In the genomic region with DNA sequence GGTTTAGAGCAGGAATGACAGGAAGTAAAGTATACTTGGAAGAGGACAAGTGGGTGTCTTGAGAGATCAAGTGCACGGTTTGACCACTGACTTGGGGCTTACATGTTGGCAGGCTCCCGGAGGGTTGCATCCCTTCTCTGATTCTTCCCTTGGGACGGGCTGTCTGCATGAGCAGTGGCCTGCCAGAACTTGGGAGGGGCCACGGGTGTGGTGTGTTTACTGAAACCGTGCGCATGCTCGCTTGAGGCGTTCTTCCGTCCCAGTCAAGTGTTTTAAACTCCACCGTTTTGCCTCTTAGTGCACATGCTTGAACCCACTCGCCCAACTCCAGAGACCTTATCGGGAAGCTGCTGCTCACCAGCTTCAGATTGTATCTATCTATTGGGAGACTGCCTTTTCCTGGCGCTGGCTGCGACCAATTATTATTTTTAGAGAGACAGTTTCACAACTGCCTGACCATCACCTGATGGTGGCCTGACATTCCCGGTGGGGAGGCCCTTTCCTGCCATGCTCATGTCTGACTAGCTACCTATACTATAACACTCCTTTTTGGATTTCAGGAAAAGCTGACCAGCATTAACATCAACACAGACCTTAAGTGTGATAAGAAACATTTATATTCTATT, we compare ENCODE assay signal across 21 cellular contexts. TPM values are rescaled to one million over a fixed set of nuclear protein-coding genes. Genes with fewer than 3 reads are reported as not detected.
DNase-seq lines count a peak whose midpoint lies in the region; ATAC-seq, FAIRE-seq and TF ChIP-seq lines count a peak whose summit lies in the region.
"Had no signal": no experiment of that assay in that cellular context is flagged by ENCODE, and none has a peak within 500 bp of the region (broad histone marks: within the 10 kb centered on the region; RNA-seq: fewer than 3 reads in every experiment).

No MANE protein-coding gene starts in this region.

- H3K4me3 ChIP-seq in left ventricle myocardium inferior (peak overlapping the region; percentile 25), Panc1 (ENCODE audit: low read depth in 2 of 2, low read length in 2 of 2) (peak overlapping the region; percentile 21 to 44; a peak in 3 of 4 replicates), keratinocyte (ENCODE audit: control insufficient read depth in 2 of 3, extremely low read depth in 1 of 3, insufficient read depth in 2 of 3, low read depth in 1 of 3, low read length in 3 of 3) (peak overlapping the region in 2 of 3 experiments; percentile 22 to 44), upper lobe of left lung (no peak overlapping the region)
- H3K4me3 ChIP-seq: heart right ventricle, smooth muscle cell, vagina had no signal

- H3K4me2 ChIP-seq in keratinocyte (ENCODE audit: control insufficient read depth, extremely low read depth, insufficient read depth, low read depth, low read length): peak overlapping the region; percentile 84
- H3K4me2 ChIP-seq: SK-N-SH, smooth muscle cell had no signal

- TF ChIP-seq CTCF in left ventricle myocardium inferior (IDR thresholded peaks at IDR 0.05; ENCODE audit: borderline replicate concordance) (no peak), Panc1 (IDR thresholded peaks at IDR 0.05) (no peak), keratinocyte (optimal IDR thresholded peaks at IDR 0.05 in 1 of 3, IDR thresholded peaks at IDR 0.05 in 1 of 3, conservative IDR thresholded peaks at IDR 0.05 in 1 of 3; ENCODE audit: extremely low read depth in 1 of 3, insufficient read depth in 2 of 3, low read length in 3 of 3) (no peak), upper lobe of left lung (IDR thresholded peaks at IDR 0.05) (no peak)

- H3K9me1 ChIP-seq in keratinocyte (ENCODE audit: control insufficient read depth, extremely low read depth, insufficient read depth, low read length): no peaks in the 10 kb centered on the region

- H3K4me1 ChIP-seq in left ventricle myocardium inferior (peaks cover 11% of the 10 kb centered on the region), Panc1 (ENCODE audit: control insufficient read depth, insufficient read depth, low read length) (no peaks in the 10 kb centered on the region), keratinocyte (ENCODE audit: control insufficient read depth, extremely low read depth, insufficient read depth, low read length) (peaks cover 11% of the 10 kb centered on the region), upper lobe of left lung (no peaks in the 10 kb centered on the region)
- H3K4me1 ChIP-seq: vagina had no signal

- DNase-seq in left ventricle myocardium inferior (no peak), cardiac septum (ENCODE audit: low spot score) (no peak), Panc1 (ENCODE audit: low read depth, low spot score) (no peak), keratinocyte (ENCODE audit: low read depth, low spot score) (peak; percentile 2), upper lobe of left lung (peak; percentile 16 to 67)
- DNase-seq in activated CD8-positive, alpha-beta T cell treated with anti-CD3 and anti-CD28 coated beads, Interleukin-2, amount 10 ng/mL, durations not matched to agents 7 days and 5 days: no peak
- DNase-seq in activated naive CD4-positive, alpha-beta T cell treated with anti-CD3 and anti-CD28 coated beads, Interleukin-2, amount 10 ng/mL, durations not matched to agents 7 days and 5 days: no peak
- DNase-seq: ACHN; activated CD4-positive, alpha-beta T cell treated with anti-CD3 and anti-CD28 coated beads, Interleukin-2, amount 50 U/mL, for 4 hours; amniotic stem cell; GF-D8; heart right ventricle; islet precursor cell; SK-N-SH had no signal

- no peaks in the 10 kb centered on the region for H3K79me2 ChIP-seq in keratinocyte (ENCODE audit: control insufficient read depth, insufficient read depth, low read length)

- TF ChIP-seq EP300 in upper lobe of left lung (IDR thresholded peaks at IDR 0.05): no peak

- POLR2A ChIA-PET in Panc1 (lab: Charles Lee): no interaction called here
- POLR2A ChIA-PET in activated CD8-positive, alpha-beta T cell treated with anti-CD3 and anti-CD28 coated beads, Interleukin-2, amount 10 ng/mL, durations not matched to agents 7 days and 5 days (lab: Charles Lee): no interaction called here

- dilution Hi-C loops in keratinocyte (cut with MboI; ENCODE audit: extremely low pct_ligation_motif_present, low sequenced_read_pairs): no loop called here

- H3K4me3 Mint-ChIP-seq in activated CD8-positive, alpha-beta T cell treated with anti-CD3 and anti-CD28 coated beads, Interleukin-2, amount 10 ng/mL, durations not matched to agents 7 days and 5 days: no peak overlapping the region
- no peak overlapping the region for H3K4me3 Mint-ChIP-seq in activated naive CD4-positive, alpha-beta T cell treated with anti-CD3 and anti-CD28 coated beads, Interleukin-2, amount 10 ng/mL, durations not matched to agents 7 days and 5 days

- H3K9me3 Mint-ChIP-seq in activated CD8-positive, alpha-beta T cell treated with anti-CD3 and anti-CD28 coated beads, Interleukin-2, amount 10 ng/mL, durations not matched to agents 7 days and 5 days (ENCODE audit: insufficient read depth): no peaks in the 10 kb centered on the region
- H3K9me3 Mint-ChIP-seq in activated naive CD4-positive, alpha-beta T cell treated with anti-CD3 and anti-CD28 coated beads, Interleukin-2, amount 10 ng/mL, durations not matched to agents 7 days and 5 days: no peaks in the 10 kb centered on the region

- H3K36me3 ChIP-seq in left ventricle myocardium inferior (no peaks in the 10 kb centered on the region), Panc1 (ENCODE audit: control insufficient read depth, insufficient read depth, low read length) (no peaks in the 10 kb centered on the region), keratinocyte (ENCODE audit: control insufficient read depth in 2 of 2, extremely low read depth in 1 of 2, insufficient read depth in 2 of 2, low read length in 2 of 2) (no peaks in the 10 kb centered on the region), upper lobe of left lung (no peaks in the 10 kb centered on the region)
- H3K36me3 ChIP-seq: heart right ventricle, vagina had no signal

- peak overlapping the region; percentile 88 for H2AFZ ChIP-seq in keratinocyte (ENCODE audit: control insufficient read depth, low read length)

- H3K9ac ChIP-seq in keratinocyte (ENCODE audit: control insufficient read depth, extremely low read depth, insufficient read depth, low read length): no peak overlapping the region
- H3K9ac ChIP-seq: SK-N-SH had no signal

- TF ChIP-seq POLR2A in upper lobe of left lung (IDR thresholded peaks at IDR 0.05): no peak

- no peaks in the 10 kb centered on the region for H3K4me1 Mint-ChIP-seq in activated CD8-positive, alpha-beta T cell treated with anti-CD3 and anti-CD28 coated beads, Interleukin-2, amount 10 ng/mL, durations not matched to agents 7 days and 5 days (ENCODE audit: low read depth)
- H3K4me1 Mint-ChIP-seq in activated naive CD4-positive, alpha-beta T cell treated with anti-CD3 and anti-CD28 coated beads, Interleukin-2, amount 10 ng/mL, durations not matched to agents 7 days and 5 days: no peaks in the 10 kb centered on the region

- WGBS in upper lobe of left lung, 2 donors: 51 to 58% methylated on average over 15 of the region's 15 CpGs

- no peaks in the 10 kb centered on the region for H4K20me1 ChIP-seq in keratinocyte (ENCODE audit: control insufficient read depth, extremely low read depth, insufficient read depth, low read length)

- ATAC-seq in Panc1 (peak; percentile 81), upper lobe of left lung (ENCODE audit: low FRiP score in 2 of 2) (no peak), GM21723 (IDR thresholded peaks at IDR 0.05; ENCODE audit: unreplicated experiment) (no peak)
- ATAC-seq in activated CD8-positive, alpha-beta T cell treated with anti-CD3 and anti-CD28 coated beads, Interleukin-2, amount 10 ng/mL, durations not matched to agents 7 days and 5 days: no peak

- no peaks in the 10 kb centered on the region for H3K9me3 ChIP-seq in left ventricle myocardium inferior (replicated peaks)
- no peaks in the 10 kb centered on the region for H3K9me3 ChIP-seq in Panc1 (ENCODE audit: control insufficient read depth, insufficient read depth, low read depth, low read length)
- H3K9me3 ChIP-seq in keratinocyte (ENCODE audit: control insufficient read depth, low read depth, low read length): no peaks in the 10 kb centered on the region
- no peaks in the 10 kb centered on the region for H3K9me3 ChIP-seq in upper lobe of left lung
- H3K9me3 ChIP-seq: heart right ventricle, SK-N-SH, vagina had no signal

- CTCF ChIA-PET in Panc1 (lab: Charles Lee): no interaction called here
- CTCF ChIA-PET in activated CD8-positive, alpha-beta T cell treated with anti-CD3 and anti-CD28 coated beads, Interleukin-2, amount 10 ng/mL, durations not matched to agents 7 days and 5 days (lab: Charles Lee): no interaction called here
- CTCF ChIA-PET in activated naive CD4-positive, alpha-beta T cell treated with anti-CD3 and anti-CD28 coated beads, Interleukin-2, amount 10 ng/mL, durations not matched to agents 7 days and 5 days (lab: Charles Lee): no interaction called here

- intact Hi-C loops in left ventricle myocardium inferior (cut with micrococcal nuclease): no loop called here
- intact Hi-C loops in cardiac septum (cut with DNase I): no loop called here
- intact Hi-C loops in Panc1 (cut with micrococcal nuclease; ENCODE audit: unreplicated experiment): no loop called here

- in situ Hi-C loops in Panc1 (cut with HindIII; ENCODE audit: low pct_unique_long_range_greater_than_20kb, low sequenced_read_pairs): no loop called here

- FAIRE-seq in keratinocyte (lab: Jason Lieb, UNC): peak; percentile 81
- FAIRE-seq: colon, H54 had no signal

- BruUV-seq in Panc1 (replicated peaks; lab: Mats Ljungman, UMichigan): no TSS peak

- H3K27me3 Mint-ChIP-seq in activated CD8-positive, alpha-beta T cell treated with anti-CD3 and anti-CD28 coated beads, Interleukin-2, amount 10 ng/mL, durations not matched to agents 7 days and 5 days (ENCODE audit: low read depth): peaks cover 4% of the 10 kb centered on the region
- peaks cover 7% of the 10 kb centered on the region for H3K27me3 Mint-ChIP-seq in activated naive CD4-positive, alpha-beta T cell treated with anti-CD3 and anti-CD28 coated beads, Interleukin-2, amount 10 ng/mL, durations not matched to agents 7 days and 5 days

- peak overlapping the region; percentile 38 for H3K27ac ChIP-seq in left ventricle myocardium inferior (replicated peaks)
- no peak overlapping the region for H3K27ac ChIP-seq in Panc1 (ENCODE audit: low read length)
- no peak overlapping the region for H3K27ac ChIP-seq in keratinocyte (ENCODE audit: control insufficient read depth, insufficient read depth, low read length)
- no peak overlapping the region for H3K27ac ChIP-seq in upper lobe of left lung
- H3K27ac ChIP-seq: heart right ventricle, vagina had no signal

- H3K36me3 Mint-ChIP-seq in activated CD8-positive, alpha-beta T cell treated with anti-CD3 and anti-CD28 coated beads, Interleukin-2, amount 10 ng/mL, durations not matched to agents 7 days and 5 days (ENCODE audit: low read depth): no peaks in the 10 kb centered on the region
- no peaks in the 10 kb centered on the region for H3K36me3 Mint-ChIP-seq in activated naive CD4-positive, alpha-beta T cell treated with anti-CD3 and anti-CD28 coated beads, Interleukin-2, amount 10 ng/mL, durations not matched to agents 7 days and 5 days

- H3K27ac Mint-ChIP-seq in activated CD8-positive, alpha-beta T cell treated with anti-CD3 and anti-CD28 coated beads, Interleukin-2, amount 10 ng/mL, durations not matched to agents 7 days and 5 days: no peak overlapping the region
- H3K27ac Mint-ChIP-seq in activated naive CD4-positive, alpha-beta T cell treated with anti-CD3 and anti-CD28 coated beads, Interleukin-2, amount 10 ng/mL, durations not matched to agents 7 days and 5 days: no peak overlapping the region

- H3K27me3 ChIP-seq in left ventricle myocardium inferior (ENCODE audit: low read depth) (no peaks in the 10 kb centered on the region), Panc1 (ENCODE audit: control insufficient read depth, insufficient read depth, low read length) (peaks cover 18% of the 10 kb centered on the region), keratinocyte (ENCODE audit: control insufficient read depth, extremely low read depth, insufficient read depth, low read length) (no peaks in the 10 kb centered on the region), upper lobe of left lung (no peaks in the 10 kb centered on the region)
- H3K27me3 ChIP-seq: heart right ventricle, vagina had no signal

RNA-seq across cellular contexts. Expression of gene C3orf22, which starts 14.9 kb away (rescaled TPM):
- total RNA-seq in left ventricle myocardium inferior (not detected), cardiac septum (not detected), Panc1 (2021; ENCODE audit: unreplicated experiment) (not detected), upper lobe of left lung (not detected)
- polyA plus RNA-seq in Panc1 (2012; ENCODE audit: insufficient read length): not detected
- not detected in 3 replicates for polyA plus RNA-seq in keratinocyte
- polyA plus RNA-seq in keratinocyte (2011; ENCODE audit: low read depth): not detected
- not detected in 2 replicates for polyA plus RNA-seq in keratinocyte (2011; cell fraction: cytosol; rRNA removed)
- not detected in 2 replicates for polyA plus RNA-seq in keratinocyte (2011; cell fraction: nucleus; rRNA removed)
- polyA plus RNA-seq in keratinocyte (2012; ENCODE audit: low replicate concordance): not detected in 2 replicates
- polyA minus RNA-seq in keratinocyte: not detected in 3 replicates
- polyA minus RNA-seq in keratinocyte (2011; cell fraction: cytosol; rRNA and poly(A)+ RNA removed): not detected
- not detected in 2 replicates for polyA minus RNA-seq in keratinocyte (2011; cell fraction: nucleus; rRNA and poly(A)+ RNA removed)
- not detected for total RNA-seq in activated CD8-positive, alpha-beta T cell treated with anti-CD3 and anti-CD28 coated beads, Interleukin-2, amount 10 ng/mL, durations not matched to agents 7 days and 5 days
- total RNA-seq: M059J, osteocyte, smooth muscle cell, vagina had no signal
- polyA plus RNA-seq: heart right ventricle, SK-N-SH, smooth muscle cell had no signal

RNA-seq across cellular contexts. Expression of gene CHST13, which starts 49.6 kb away (rescaled TPM):
- total RNA-seq in left ventricle myocardium inferior (0.11 TPM), cardiac septum (0.16 TPM), Panc1 (2021; ENCODE audit: unreplicated experiment) (0.64 TPM), upper lobe of left lung (1 to 10 TPM in 3 of 6 donors, under 1 TPM in 1, not detected in 2; 0.57 to 3.1 (median 2.0) TPM)
- polyA plus RNA-seq in Panc1 (2012; ENCODE audit: insufficient read length): 2.2 TPM
- not detected in 3 replicates for polyA plus RNA-seq in keratinocyte
- not detected for polyA plus RNA-seq in keratinocyte (2011; ENCODE audit: low read depth)
- polyA plus RNA-seq in keratinocyte (2011; cell fraction: cytosol; rRNA removed): not detected in 2 replicates
- polyA plus RNA-seq in keratinocyte (2011; cell fraction: nucleus; rRNA removed): not detected in 2 replicates
- not detected in 2 replicates for polyA plus RNA-seq in keratinocyte (2012; ENCODE audit: low replicate concordance)
- not detected in 3 replicates for polyA minus RNA-seq in keratinocyte
- not detected for polyA minus RNA-seq in keratinocyte (2011; cell fraction: cytosol; rRNA and poly(A)+ RNA removed)
- polyA minus RNA-seq in keratinocyte (2011; cell fraction: nucleus; rRNA and poly(A)+ RNA removed): not detected in 2 replicates
- not detected for total RNA-seq in activated CD8-positive, alpha-beta T cell treated with anti-CD3 and anti-CD28 coated beads, Interleukin-2, amount 10 ng/mL, durations not matched to agents 7 days and 5 days
- total RNA-seq: M059J, osteocyte, smooth muscle cell had no signal
- polyA plus RNA-seq: smooth muscle cell had no signal

RNA-seq across cellular contexts. Expression of gene UROC1, which starts 56.0 kb away (rescaled TPM):
- not detected for total RNA-seq in left ventricle myocardium inferior
- total RNA-seq in cardiac septum: not detected
- not detected for total RNA-seq in Panc1 (2021; ENCODE audit: unreplicated experiment)
- not detected for polyA plus RNA-seq in Panc1 (2012; ENCODE audit: insufficient read length)
- polyA plus RNA-seq in keratinocyte: not detected in 3 replicates
- polyA plus RNA-seq in keratinocyte (2011; ENCODE audit: low read depth): not detected
- polyA plus RNA-seq in keratinocyte (2011; cell fraction: cytosol; rRNA removed): not detected in 2 replicates
- not detected in 2 replicates for polyA plus RNA-seq in keratinocyte (2011; cell fraction: nucleus; rRNA removed)
- not detected in 2 replicates for polyA plus RNA-seq in keratinocyte (2012; ENCODE audit: low replicate concordance)
- not detected in 3 replicates for polyA minus RNA-seq in keratinocyte
- not detected for polyA minus RNA-seq in keratinocyte (2011; cell fraction: cytosol; rRNA and poly(A)+ RNA removed)
- polyA minus RNA-seq in keratinocyte (2011; cell fraction: nucleus; rRNA and poly(A)+ RNA removed): not detected in 2 replicates
- not detected for total RNA-seq in upper lobe of left lung
- under 1 TPM in 1 of 2 experiments, not detected in 1; 0.13 TPM for total RNA-seq in activated CD8-positive, alpha-beta T cell treated with anti-CD3 and anti-CD28 coated beads, Interleukin-2, amount 10 ng/mL, durations not matched to agents 7 days and 5 days
- total RNA-seq: heart right ventricle, osteocyte, smooth muscle cell, vagina had no signal
- polyA plus RNA-seq: SK-N-SH, smooth muscle cell had no signal

Comparison
In these comparisons a context has a peak if more than half of its experiments do, and no peak if none do; other contexts are left out.
1. DNase-seq: peak in keratinocyte (single experiment) and upper lobe of left lung (2 of 2); none in left ventricle myocardium inferior (single experiment), cardiac septum (single experiment), Panc1 (single experiment), activated CD8-positive, alpha-beta T cell treated with anti-CD3 and anti-CD28 coated beads, Interleukin-2, amount 10 ng/mL, durations not matched to agents 7 days and 5 days (single experiment) and activated naive CD4-positive, alpha-beta T cell treated with anti-CD3 and anti-CD28 coated beads, Interleukin-2, amount 10 ng/mL, durations not matched to agents 7 days and 5 days (single experiment).
2. H3K4me3 ChIP-seq: peak in left ventricle myocardium inferior (single experiment), Panc1 (2 of 2) and keratinocyte (2 of 3); none in upper lobe of left lung (0 of 4).